ENCODE assay signal across 1 cellular context in the genomic region with DNA sequence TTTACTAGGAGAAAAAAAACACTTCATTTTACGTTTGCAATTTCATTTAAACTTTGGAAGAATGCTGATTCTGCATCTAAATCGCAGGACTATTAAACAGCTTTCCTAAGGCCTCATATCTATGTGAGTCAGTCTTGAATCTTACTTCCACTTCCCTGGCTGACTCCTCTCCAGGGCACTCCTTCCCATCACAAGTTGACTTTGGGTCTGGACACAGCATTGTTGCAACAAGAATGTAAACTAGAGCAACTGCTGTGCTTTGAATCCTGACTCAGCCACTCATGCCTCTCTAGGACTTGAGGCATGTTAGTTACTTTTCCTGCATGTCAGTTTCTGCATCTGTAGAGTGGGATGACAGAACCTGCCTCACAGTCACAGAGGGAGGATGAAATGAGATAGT.
TF ChIP-seq lines count a peak whose summit lies in the region.

No MANE protein-coding gene starts in this region.

TF ChIP-seq in GM12878, 131 proteins besides CTCF, POLR2A, EP300 and RAD21 (continued from another document):
- no peak for TF ChIP-seq BHLHE40 (IDR thresholded peaks at IDR 0.05; ENCODE audit: borderline replicate concordance in 1 of 2, low read depth in 2 of 2, low read length in 1 of 2)
- no peak for TF ChIP-seq SREBF2 (IDR thresholded peaks at IDR 0.05; ENCODE audit: low read length)
- no peak for TF ChIP-seq TCF7 (IDR thresholded peaks at IDR 0.05; ENCODE audit: borderline replicate concordance)
- TF ChIP-seq RELB (IDR thresholded peaks at IDR 0.05; ENCODE audit: low read depth) = no peak
- TF ChIP-seq RFX5 (IDR thresholded peaks at IDR 0.05; ENCODE audit: low read depth, low read length) = no peak
- no peak for TF ChIP-seq ZBTB40 (IDR thresholded peaks at IDR 0.05; ENCODE audit: borderline replicate concordance)
- no peak for TF ChIP-seq USF2 (IDR thresholded peaks at IDR 0.05; ENCODE audit: borderline replicate concordance, low read depth, low read length)
- no peak for TF ChIP-seq TARDBP (IDR thresholded peaks at IDR 0.05; ENCODE audit: borderline replicate concordance)
- no peak for TF ChIP-seq HCFC1 (IDR thresholded peaks at IDR 0.05; ENCODE audit: low read length)
- TF ChIP-seq BCLAF1 (IDR thresholded peaks at IDR 0.05) = no peak
- TF ChIP-seq CEBPB (IDR thresholded peaks at IDR 0.05; ENCODE audit: borderline replicate concordance in 1 of 2, low read depth in 2 of 2, low read length in 2 of 2) = no peak
TF ChIP-seq in GM12878: peak in this region for 0.
